25 cellular contexts compared by ENCODE assay signal in genomic region chr21:44990921-44991320, GRCh38. TPM values are rescaled to one million over a fixed set of nuclear protein-coding genes. Genes with fewer than 3 reads are reported as not detected.
DNase-seq lines count a peak whose midpoint lies in the region; ATAC-seq, FAIRE-seq and TF ChIP-seq lines count a peak whose summit lies in the region.
"Had no signal": no experiment of that assay in that cellular context is flagged by ENCODE, and none has a peak within 500 bp of the region (broad histone marks: within the 10 kb centered on the region; RNA-seq: fewer than 3 reads in every experiment).

No MANE protein-coding gene starts in this region.

- 0 out of 2 replicates have a peak overlapping the region, but pooled peaks have one; percentile 61 for H2AK5ac ChIP-seq in IMR-90 (ENCODE audit: low read depth, low read length)

- no peak overlapping the region for H3K4ac ChIP-seq in IMR-90 (ENCODE audit: low read depth, low read length)

- CTCF ChIA-PET in IMR-90 (lab: Yijun Ruan, JAX), result interaction anchor here (2.0 kb wide), 1 partner anchor 21 kb away, joined by 4 read pairs; no protein-coding TSS in a partner anchor
- CTCF ChIA-PET in HEK293T (lab: Yijun Ruan, JAX), result interaction anchor here (0.6 kb wide), 1 partner anchor 41 kb away, joined by 3 read pairs; no protein-coding TSS in a partner anchor

- H3K9me3 ChIP-seq in BLaER1 treated with 17β-estradiol and CSF1 and Interleukin-3, amounts not matched to agents 10 nM and 100 nM (replicated peaks in 1 of 11), result no peaks in the 10 kb centered on the region
- H3K9me3 ChIP-seq in IMR-90 (ENCODE audit: control insufficient read depth, insufficient read depth, low read length) (no peaks in the 10 kb centered on the region), kidney (ENCODE audit: control insufficient read depth in 1 of 2, low read length in 2 of 2) (no peaks in the 10 kb centered on the region), spleen (no peaks in the 10 kb centered on the region), SJCRH30 (replicated peaks) (no peaks in the 10 kb centered on the region)
- H3K9me3 ChIP-seq: Caco-2, HAP-1 had no signal

- H3K79me1 ChIP-seq in IMR-90 (ENCODE audit: low read depth in 1 of 2, low read length in 2 of 2), result no peaks in the 10 kb centered on the region

- WGBS in IMR-90 (ENCODE audit: extremely low coverage in 2 of 2, insufficient read length in 1 of 2), 2 experiments, result 83% methylated on average over 6 of the region's 13 CpGs; no CpG with 5 or more reads in 1 of the 2 experiments
- WGBS in spleen, 5 donors, result 84 to 92% (median 86%) methylated on average over 5 to 13 of the region's 13 CpGs

- H3K9ac ChIP-seq in BLaER1 treated with 17β-estradiol and CSF1 and Interleukin-3, amounts not matched to agents 10 nM and 100 nM, result peak overlapping the region in 6 of 11 experiments; percentile 11 to 77 (median 46); a peak in 9 of 22 replicates
- H3K9ac ChIP-seq in IMR-90 (ENCODE audit: low read depth, low read length) (no peak overlapping the region), kidney (ENCODE audit: low read length in 2 of 2) (no peak overlapping the region)
- H3K9ac ChIP-seq: KMS-11 had no signal

- FAIRE-seq in kidney (lab: Jason Lieb, UNC), result no peak
- FAIRE-seq: G401.6, GM12892, GM18507 had no signal

- no peak for TF ChIP-seq RAD21 in IMR-90 (IDR thresholded peaks at IDR 0.05; ENCODE audit: low read length)

- peak overlapping the region; percentile 79; the same call in 1 of the 2 replicates for H4K91ac ChIP-seq in IMR-90 (ENCODE audit: insufficient read depth, low read depth, low read length)

- H2AK9ac ChIP-seq in IMR-90 (replicated peaks; ENCODE audit: low read depth, low read length, poor library complexity), result no peak overlapping the region

- H4K5ac ChIP-seq in IMR-90 (ENCODE audit: low read depth, low read length), result peak overlapping the region; percentile 4; the same call in 1 of the 2 replicates

- H3K27ac ChIP-seq in BLaER1 treated with 17β-estradiol and CSF1 and Interleukin-3, amounts not matched to agents 10 nM and 100 nM, result peak overlapping the region in 4 of 11 experiments; percentile 63 to 73 (median 71); a peak in 8 of 22 replicates
- H3K27ac ChIP-seq in IMR-90 (ENCODE audit: insufficient read depth, low read length) (no peak overlapping the region), kidney (ENCODE audit: low read depth in 2 of 2, low read length in 2 of 2) (no peak overlapping the region), spleen (no peak overlapping the region), SJCRH30 (no peak overlapping the region)
- H3K27ac ChIP-seq: HL-60, KMS-11 had no signal

- H2BK5ac ChIP-seq in IMR-90 (ENCODE audit: low read depth, low read length, poor library complexity, severe bottlenecking), result no peak overlapping the region

- H3K4me3 ChIP-seq in BLaER1 treated with 17β-estradiol and CSF1 and Interleukin-3, amounts not matched to agents 10 nM and 100 nM, result peak overlapping the region in 6 of 10 experiments; percentile 9 to 60 (median 33); a peak in 6 of 20 replicates
- H3K4me3 ChIP-seq in IMR-90 (ENCODE audit: insufficient read depth, low read depth, low read length) (no peak overlapping the region), kidney (ENCODE audit: low read length in 2 of 2) (no peak overlapping the region), spleen (no peak overlapping the region), SJCRH30 (no peak overlapping the region)
- H3K4me3 ChIP-seq: GM23338, HAP-1 had no signal

- H3K18ac ChIP-seq in IMR-90 (ENCODE audit: low read depth, low read length), result peak overlapping the region; percentile 42; the same call in 1 of the 2 replicates

- peak overlapping the region; percentile 11 to 100 (median 88); a peak in 21 of 22 replicates for H3K4me2 ChIP-seq in BLaER1 treated with 17β-estradiol and CSF1 and Interleukin-3, amounts not matched to agents 10 nM and 100 nM
- H3K4me2 ChIP-seq in IMR-90 (ENCODE audit: low read depth, low read length), result no peak overlapping the region
- H3K4me2 ChIP-seq: GM23338, KMS-11 had no signal

- TF ChIP-seq POLR2A in IMR-90 (IDR thresholded peaks at IDR 0.05; ENCODE audit: low read depth, low read length) (no peak), spleen (IDR thresholded peaks at IDR 0.05) (no peak)

- TF ChIP-seq CTCF in IMR-90 (conservative IDR thresholded peaks at IDR 0.05; ENCODE audit: low read depth, low read length), result no peak
- TF ChIP-seq CTCF in kidney (IDR thresholded peaks at IDR 0.05; ENCODE audit: borderline replicate concordance, extremely low read depth, insufficient read depth), result no peak
- TF ChIP-seq CTCF in spleen (IDR thresholded peaks at IDR 0.05 in 8 of 11, conservative IDR thresholded peaks at IDR 0.05 in 3 of 11), result no peak

- H3K9me1 ChIP-seq in IMR-90 (ENCODE audit: insufficient read depth, low read length), result no peaks in the 10 kb centered on the region

- DNase-seq in IMR-90 (no peak), kidney (peak; percentile 66), spleen (peak; percentile 66), HEK293T (ENCODE audit: extremely low spot score) (no peak), SJCRH30 (no peak), putamen (ENCODE audit: low spot score) (no peak)
- DNase-seq in stimulated activated CD4-positive, alpha-beta T cell treated with anti-CD3 and anti-CD28 coated beads, Interleukin-4, amount 100 ng/mL, for 4 hours, result no peak
- DNase-seq: Caco-2; CD4-positive, alpha-beta memory T cell; DMS153; NCI-H1092 treated with DMSO at 0.1 percent for 48 hours; NCI-H1436 treated with DMSO at 0.1 percent for 48 hours; NCI-H1930; NCI-H510A; NCI-H748 treated with DMSO at 0.1 percent for 48 hours; NK-92 treated with Interleukin-12 subunit alpha and Interleukin-12 subunit beta, amount 100 ng/mL, for 24 hours had no signal

- peak overlapping the region in 1 of 2 experiments; percentile 20; a peak in 1 of 4 replicates for H4K8ac ChIP-seq in IMR-90 (ENCODE audit: low read depth in 2 of 2, low read length in 2 of 2)

- H2AFZ ChIP-seq in IMR-90 (replicated peaks; ENCODE audit: low read length, poor library complexity), result peak overlapping the region; percentile 29
- H2AFZ ChIP-seq: GM23338 had no signal

- BruUV-seq in IMR-90 (replicated peaks; lab: Mats Ljungman, UMichigan), result no TSS peak

- intact Hi-C loops in IMR-90 (cut with micrococcal nuclease) (loop anchor here (2.0 kb wide), 1 partner anchor 84 kb away; the partner anchor contains the start of gene ADARB1), kidney (cut with DNase I) (no loop called here), spleen (cut with DNase I; ENCODE audit: low total_unique reads) (no loop called here)

- H3K23ac ChIP-seq in IMR-90 (ENCODE audit: low read depth, low read length), result no peak overlapping the region

- H4K20me1 ChIP-seq in BLaER1 treated with 17β-estradiol and CSF1 and Interleukin-3, amounts not matched to agents 10 nM and 100 nM, result peaks cover 0 to 98% (median 42%) of the 10 kb centered on the region in 11 experiments; a peak in 18 of 22 replicates
- H4K20me1 ChIP-seq in IMR-90 (ENCODE audit: insufficient read depth, low read length), result peaks cover 8% of the 10 kb centered on the region; the same call in 1 of the 2 replicates

- no peak for ATAC-seq in IMR-90 (ENCODE audit: low read depth)
- ATAC-seq: GM23338, Panc1 had no signal

- H2BK120ac ChIP-seq in IMR-90 (ENCODE audit: low read depth, low read length), result peak overlapping the region; percentile 22; the same call in 1 of the 2 replicates

- no peak overlapping the region for H3K14ac ChIP-seq in IMR-90 (replicated peaks; ENCODE audit: low read depth, low read length)

- H2BK15ac ChIP-seq in IMR-90 (ENCODE audit: low read depth, low read length), result no peak overlapping the region; the same call in 2 of the 3 replicates

- no peak overlapping the region for H2BK20ac ChIP-seq in IMR-90 (ENCODE audit: low read depth, low read length)

- no peaks in the 10 kb centered on the region for H3K36me3 ChIP-seq in BLaER1 treated with 17β-estradiol and CSF1 and Interleukin-3, amounts not matched to agents 10 nM and 100 nM
- no peaks in the 10 kb centered on the region for H3K36me3 ChIP-seq in IMR-90 (ENCODE audit: control insufficient read depth, insufficient read depth, low read length)
- no peaks in the 10 kb centered on the region for H3K36me3 ChIP-seq in kidney (ENCODE audit: control insufficient read depth in 1 of 2, insufficient read depth in 2 of 2, low read length in 2 of 2)
- no peaks in the 10 kb centered on the region for H3K36me3 ChIP-seq in spleen
- H3K36me3 ChIP-seq in SJCRH30, result no peaks in the 10 kb centered on the region
- H3K36me3 ChIP-seq: HAP-1 had no signal

- no peak overlapping the region for H3K56ac ChIP-seq in IMR-90 (ENCODE audit: extremely low read depth, insufficient read depth, low read length)

- in situ Hi-C loops in IMR-90 (cut with MboI; ENCODE audit: low sequenced_read_pairs), result no loop called here

- dilution Hi-C loops in IMR-90 (cut with HindIII; ENCODE audit: low sequenced_read_pairs, unreplicated experiment), result no loop called here

- H3K27me3 ChIP-seq in BLaER1 treated with 17β-estradiol and CSF1 and Interleukin-3, amounts not matched to agents 10 nM and 100 nM, result peaks cover 0 to 98% (median 0%) of the 10 kb centered on the region in 11 experiments; a peak in 10 of 22 replicates
- H3K27me3 ChIP-seq in IMR-90 (ENCODE audit: control insufficient read depth, insufficient read depth, low read length) (peaks cover 37% of the 10 kb centered on the region), spleen (replicated peaks in 1 of 7) (peaks cover 0 to 17% (median 0%) of the 10 kb centered on the region in 7 donors), SJCRH30 (no peaks in the 10 kb centered on the region)

- POLR2A ChIA-PET in IMR-90 (lab: Charles Lee; ENCODE audit: unreplicated experiment) (no interaction called here), HEK293T (lab: Yijun Ruan, JAX) (no interaction called here)

- H3K4me1 ChIP-seq in BLaER1 treated with 17β-estradiol and CSF1 and Interleukin-3, amounts not matched to agents 10 nM and 100 nM, result peaks cover 52 to 100% (median 100%) of the 10 kb centered on the region in 10 experiments
- H3K4me1 ChIP-seq in IMR-90 (ENCODE audit: control insufficient read depth, insufficient read depth, low read length) (peaks cover 25% of the 10 kb centered on the region), kidney (ENCODE audit: control insufficient read depth in 1 of 2, insufficient read depth in 1 of 2, low read depth in 1 of 2, low read length in 2 of 2) (peaks cover 0 to 2% of the 10 kb centered on the region in 2 donors), spleen (peaks cover 0 to 49% (median 8%) of the 10 kb centered on the region in 6 donors), SJCRH30 (peaks cover 38% of the 10 kb centered on the region)
- H3K4me1 ChIP-seq: Caco-2, HAP-1 had no signal

TF ChIP-seq in HEK293T, 16 proteins besides CTCF, POLR2A, EP300 and RAD21 (continues in another document):
- TF ChIP-seq ZNF384 (IDR thresholded peaks at IDR 0.05), result no peak
- no peak for TF ChIP-seq FOXM1 (IDR thresholded peaks at IDR 0.05; ENCODE audit: borderline replicate concordance)

RNA-seq across cellular contexts. Expression of gene SLX9, which starts 51.1 kb away (rescaled TPM):
- total RNA-seq in IMR-90 (2012; rRNA removed) (10.4 and 17.5 TPM in 2 replicates), kidney (27.1 TPM), spleen (10 to 100 TPM in 6 of 7 donors, 1 to 10 TPM in 1; 6.1 to 30.6 (median 26.4) TPM)
- polyA plus RNA-seq in IMR-90 (2012; rRNA removed) (21.7 and 27.4 TPM in 2 replicates), kidney (ENCODE audit: insufficient read depth, low read depth, low replicate concordance) (35.1 TPM), spleen (10 to 100 TPM; 16.4 to 35.4 (median 28.5) TPM)
- 29.5 and 45.6 TPM in 2 replicates for polyA plus RNA-seq in IMR-90 (2012; cell fraction: cytosol; rRNA removed)
- polyA plus RNA-seq in IMR-90 (2012; cell fraction: nucleus; rRNA removed; ENCODE audit: low replicate concordance), result 26.6 and 28.5 TPM in 2 replicates
- 26.8 and 32.3 TPM in 2 replicates for total RNA-seq in SJCRH30 (2014; rRNA removed; shearing (Covaris generic))

Comparison
In these comparisons a context has a peak if more than half of its experiments do, and no peak if none do; other contexts are left out.
1. H3K4me3 ChIP-seq: peak in BLaER1 treated with 17β-estradiol and CSF1 and Interleukin-3, amounts not matched to agents 10 nM and 100 nM (6 of 10); none in IMR-90 (single experiment), kidney (0 of 2), spleen (0 of 8) and SJCRH30 (single experiment).
2. H3K9ac ChIP-seq: peak in BLaER1 treated with 17β-estradiol and CSF1 and Interleukin-3, amounts not matched to agents 10 nM and 100 nM (6 of 11); none in IMR-90 (single experiment) and kidney (0 of 2).
3. DNase-seq: peak in kidney (single experiment) and spleen (single experiment); none in IMR-90 (single experiment), HEK293T (single experiment), stimulated activated CD4-positive, alpha-beta T cell treated with anti-CD3 and anti-CD28 coated beads, Interleukin-4, amount 100 ng/mL, for 4 hours (0 of 2), SJCRH30 (0 of 2) and putamen (single experiment).